In genomic region chr6:97674802-97675201, GRCh38 we compare ENCODE assay signal across 26 cellular contexts.
DNase-seq lines count a peak whose midpoint lies in the region; ATAC-seq and TF ChIP-seq lines count a peak whose summit lies in the region.
"Had no signal": no experiment of that assay in that cellular context is flagged by ENCODE, and none has a peak within 500 bp of the region (broad histone marks: within the 10 kb centered on the region; RNA-seq: fewer than 3 reads in every experiment).

No MANE protein-coding gene starts in this region.

- WGBS in mesenchymal stem cell: 67% methylated on average over 3 of the region's 3 CpGs

- in situ Hi-C loops in astrocyte of the spinal cord (cut with HindIII; ENCODE audit: low sequenced_read_pairs): no loop called here

- H3K79me1 ChIP-seq in mesenchymal stem cell (replicated peaks; ENCODE audit: low read length, poor library complexity, severe bottlenecking): no peaks in the 10 kb centered on the region

- H3K4me3 ChIP-seq in HEK293 (ENCODE audit: low read depth, low read length) (no peak overlapping the region), astrocyte of the spinal cord (ENCODE audit: low read depth, low read length) (no peak overlapping the region), mesenchymal stem cell (ENCODE audit: insufficient read depth in 1 of 2, low read depth in 1 of 2, low read length in 2 of 2) (no peak overlapping the region)
- H3K4me3 ChIP-seq: left lung, neural progenitor cell, psoas muscle, tibial artery had no signal

- ATAC-seq in HG02885 (IDR thresholded peaks at IDR 0.05; ENCODE audit: poor library complexity, unreplicated experiment) (no peak), esophagus mucosa (no peak)
- ATAC-seq: left lung, PC-3, psoas muscle had no signal

- H2AFZ ChIP-seq in mesenchymal stem cell (ENCODE audit: low read depth, low read length): no peak overlapping the region
- H2AFZ ChIP-seq: neural progenitor cell had no signal

- no peak overlapping the region for H3K4me2 ChIP-seq in mesenchymal stem cell (ENCODE audit: low read length, poor library complexity, severe bottlenecking)
- H3K4me2 ChIP-seq: KMS-11, neural progenitor cell had no signal

- POLR2A ChIA-PET in HEK293 (lab: Yijun Ruan, JAX): no interaction called here

- no peak for TF ChIP-seq CTCF in HEK293 (tag by site-specific recombination; IDR thresholded peaks at IDR 0.05)
- TF ChIP-seq CTCF in astrocyte of the spinal cord (IDR thresholded peaks at IDR 0.05; ENCODE audit: low read depth, low read length): no peak

- no peak overlapping the region for H2BK12ac ChIP-seq in mesenchymal stem cell (ENCODE audit: low read length in 2 of 2)

- H3K18ac ChIP-seq in mesenchymal stem cell (ENCODE audit: low read depth in 1 of 2, low read length in 2 of 2): no peak overlapping the region

- no peak overlapping the region for H2BK15ac ChIP-seq in mesenchymal stem cell (ENCODE audit: low read depth, poor library complexity, severe bottlenecking)

- H3K9me3 ChIP-seq in HEK293 (ENCODE audit: control insufficient read depth, insufficient read depth, low read depth, low read length): no peaks in the 10 kb centered on the region
- no peaks in the 10 kb centered on the region for H3K9me3 ChIP-seq in mesenchymal stem cell (ENCODE audit: control insufficient read depth, low read length)
- H3K9me3 ChIP-seq: left lung, psoas muscle, tibial artery had no signal

- H2BK120ac ChIP-seq in mesenchymal stem cell (ENCODE audit: low read depth, low read length): no peak overlapping the region

- peak; percentile 45 for DNase-seq in AG20443 (ENCODE audit: low spot score)
- peak; percentile 39 for DNase-seq in astrocyte of the spinal cord (ENCODE audit: low read depth, low spot score)
- peak; percentile 51 for DNase-seq in mesenchymal stem cell
- DNase-seq in NCI-H1930 (lab: John Stamatoyannopoulos, UW): no peak
- no peak for DNase-seq in HCEC 1CT
- DNase-seq: ACHN; activated CD8-positive, alpha-beta memory T cell treated with anti-CD3 and anti-CD28 coated beads, Interleukin-2, amount 50 U/mL, for 4 hours; activated gamma-delta T cell treated with Interleukin-2 at 50 U/mL for 16 hours; amniotic stem cell; CD4-positive, alpha-beta memory T cell; effector CD4-positive, alpha-beta T cell; H7; left lung; NCI-H1092; NCI-H774; PC-3; psoas muscle; SIG-M5; small intestine; stimulated activated CD4-positive, alpha-beta T cell treated with anti-CD3 and anti-CD28 coated beads, Interleukin-4, amount 100 ng/mL, for 1 hour; tibial artery had no signal

- no peak overlapping the region for H3K4ac ChIP-seq in mesenchymal stem cell (ENCODE audit: low read depth in 1 of 2, low read length in 2 of 2)

- H3K23ac ChIP-seq in mesenchymal stem cell (ENCODE audit: low read length in 2 of 2): no peak overlapping the region

- H3K4me1 ChIP-seq in HEK293 (ENCODE audit: control insufficient read depth, insufficient read depth, low read length) (no peaks in the 10 kb centered on the region), mesenchymal stem cell (ENCODE audit: control insufficient read depth, insufficient read depth, low read depth, low read length) (peaks cover 6% of the 10 kb centered on the region)
- H3K4me1 ChIP-seq: left lung, psoas muscle, tibial artery had no signal

- no peak overlapping the region for H4K91ac ChIP-seq in mesenchymal stem cell (ENCODE audit: low read length)

- H3K14ac ChIP-seq in mesenchymal stem cell (ENCODE audit: low read length in 2 of 2): no peak overlapping the region

- H2AK5ac ChIP-seq in mesenchymal stem cell (ENCODE audit: low read length, severe bottlenecking): no peak overlapping the region

- CTCF ChIA-PET in HEK293 (lab: Yijun Ruan, JAX): interaction anchor here (0.7 to 0.9 kb wide), 2 partner anchors 177 to 1941 kb away, joined by 3 to 9 read pairs; no protein-coding TSS in a partner anchor

- no peak overlapping the region for H2BK5ac ChIP-seq in mesenchymal stem cell (ENCODE audit: low read depth, low read length, poor library complexity, severe bottlenecking)

- no peaks in the 10 kb centered on the region for H3K36me3 ChIP-seq in HEK293 (ENCODE audit: control insufficient read depth in 2 of 2, insufficient read depth in 1 of 2, low read length in 2 of 2)
- H3K36me3 ChIP-seq in mesenchymal stem cell (ENCODE audit: control insufficient read depth in 1 of 2, insufficient read depth in 2 of 2, low read depth in 1 of 2, low read length in 2 of 2): no peaks in the 10 kb centered on the region
- H3K36me3 ChIP-seq: left lung, neural progenitor cell, tibial artery had no signal

- H3K27ac ChIP-seq in HEK293 (ENCODE audit: extremely low read depth, low read depth, low read length) (no peak overlapping the region), mesenchymal stem cell (ENCODE audit: low read length, poor library complexity, severe bottlenecking) (no peak overlapping the region)
- H3K27ac ChIP-seq: KMS-11, left lung, neural progenitor cell, psoas muscle, tibial artery had no signal

- no peak overlapping the region for H3K9ac ChIP-seq in mesenchymal stem cell (ENCODE audit: low read length)
- H3K9ac ChIP-seq: KMS-11, neural progenitor cell had no signal

- no peak overlapping the region for H4K8ac ChIP-seq in mesenchymal stem cell (ENCODE audit: low read length)

- H3K27me3 ChIP-seq in mesenchymal stem cell (ENCODE audit: control insufficient read depth in 1 of 2, insufficient read depth in 1 of 2, low read length in 2 of 2): no peaks in the 10 kb centered on the region
- H3K27me3 ChIP-seq: left lung, neural progenitor cell, tibial artery had no signal

TF ChIP-seq in HEK293, 187 proteins besides CTCF, POLR2A, EP300 and RAD21:
- TF ChIP-seq KLF17 (tag by site-specific recombination; IDR thresholded peaks at IDR 0.05) (no peak), KLF7 (tag by site-specific recombination; IDR thresholded peaks at IDR 0.05; ENCODE audit: borderline replicate concordance) (no peak), ZBTB44 (tag by site-specific recombination; IDR thresholded peaks at IDR 0.05) (no peak), KLF16 (tag by site-specific recombination; IDR thresholded peaks at IDR 0.05) (no peak), KLF10 (tag by site-specific recombination; IDR thresholded peaks at IDR 0.05) (no peak), ATF2 (tag by site-specific recombination; IDR thresholded peaks at IDR 0.05; ENCODE audit: low read depth) (peak; percentile 64), ZNF433 (tag by site-specific recombination; IDR thresholded peaks at IDR 0.05; ENCODE audit: low read depth) (no peak)

Comparison
In these comparisons a context has a peak if more than half of its experiments do, and no peak if none do; other contexts are left out.
1. DNase-seq: peak in AG20443 (single experiment), astrocyte of the spinal cord (single experiment) and mesenchymal stem cell (single experiment); none in NCI-H1930 (0 of 2) and HCEC 1CT (single experiment).